ENCODE assay signal across 1 cellular context in the genomic region with DNA sequence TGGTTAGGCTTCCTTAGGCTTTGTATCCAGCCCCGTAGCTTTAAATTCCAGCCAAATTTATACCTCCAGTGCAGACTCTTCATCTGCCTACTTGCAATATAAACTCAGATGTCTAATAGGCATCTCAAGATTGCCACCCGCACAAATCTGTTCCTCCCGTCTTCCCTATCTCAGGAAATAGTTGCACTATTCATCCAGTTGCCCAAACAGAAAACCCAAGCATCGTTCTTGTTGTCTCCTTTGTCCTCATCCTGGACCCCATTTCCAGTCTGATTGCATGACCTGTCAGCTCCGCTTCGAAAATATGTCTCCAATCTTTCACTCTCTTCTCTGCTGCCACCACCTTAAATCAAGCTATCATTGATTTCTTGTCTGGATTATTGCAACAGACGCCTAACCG.
TF ChIP-seq lines count a peak whose summit lies in the region.

No MANE protein-coding gene starts in this region.

TF ChIP-seq in IMR-90, 13 proteins besides CTCF, POLR2A, EP300 and RAD21:
- TF ChIP-seq CHD1 (IDR thresholded peaks at IDR 0.05; ENCODE audit: low read depth, low read length) (no peak), NFE2L2 (IDR thresholded peaks at IDR 0.05; ENCODE audit: low read depth, low read length) (no peak), RFX5 (IDR thresholded peaks at IDR 0.05; ENCODE audit: low read depth, low read length) (no peak), MAZ (IDR thresholded peaks at IDR 0.05; ENCODE audit: borderline replicate concordance, low read depth, low read length) (no peak), MXI1 (IDR thresholded peaks at IDR 0.05; ENCODE audit: borderline replicate concordance, low read depth, low read length) (no peak), MAFK (IDR thresholded peaks at IDR 0.05; ENCODE audit: low read depth, low read length) (no peak), RCOR1 (IDR thresholded peaks at IDR 0.05; ENCODE audit: insufficient replicate concordance, low read length) (no peak), FOS (IDR thresholded peaks at IDR 0.05; ENCODE audit: low read depth, low read length) (no peak), BHLHE40 (IDR thresholded peaks at IDR 0.05; ENCODE audit: low read depth, low read length) (no peak), CEBPB (IDR thresholded peaks at IDR 0.05; ENCODE audit: low read depth, low read length) (no peak), SMC3 (IDR thresholded peaks at IDR 0.05; ENCODE audit: low read depth, low read length) (no peak)
- TF ChIP-seq, protein P1, sequence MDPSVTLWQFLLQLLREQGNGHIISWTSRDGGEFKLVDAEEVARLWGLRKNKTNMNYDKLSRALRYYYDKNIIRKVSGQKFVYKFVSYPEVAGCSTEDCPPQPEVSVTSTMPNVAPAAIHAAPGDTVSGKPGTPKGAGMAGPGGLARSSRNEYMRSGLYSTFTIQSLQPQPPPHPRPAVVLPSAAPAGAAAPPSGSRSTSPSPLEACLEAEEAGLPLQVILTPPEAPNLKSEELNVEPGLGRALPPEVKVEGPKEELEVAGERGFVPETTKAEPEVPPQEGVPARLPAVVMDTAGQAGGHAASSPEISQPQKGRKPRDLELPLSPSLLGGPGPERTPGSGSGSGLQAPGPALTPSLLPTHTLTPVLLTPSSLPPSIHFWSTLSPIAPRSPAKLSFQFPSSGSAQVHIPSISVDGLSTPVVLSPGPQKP (IDR thresholded peaks at IDR 0.05; ENCODE audit: borderline replicate concordance, low read depth, low read length) = no peak
- TF ChIP-seq, protein P2, sequence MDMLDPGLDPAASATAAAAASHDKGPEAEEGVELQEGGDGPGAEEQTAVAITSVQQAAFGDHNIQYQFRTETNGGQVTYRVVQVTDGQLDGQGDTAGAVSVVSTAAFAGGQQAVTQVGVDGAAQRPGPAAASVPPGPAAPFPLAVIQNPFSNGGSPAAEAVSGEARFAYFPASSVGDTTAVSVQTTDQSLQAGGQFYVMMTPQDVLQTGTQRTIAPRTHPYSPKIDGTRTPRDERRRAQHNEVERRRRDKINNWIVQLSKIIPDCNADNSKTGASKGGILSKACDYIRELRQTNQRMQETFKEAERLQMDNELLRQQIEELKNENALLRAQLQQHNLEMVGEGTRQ (IDR thresholded peaks at IDR 0.05; ENCODE audit: low read depth, low read length) = no peak
